ENCODE assay signal across 25 cellular contexts in genomic region chr2:223251656-223252229, GRCh38.
"Had no signal": no experiment of that assay in that cellular context is flagged by ENCODE, and none has a peak within 500 bp of the region (broad histone marks: within the 10 kb centered on the region; RNA-seq: fewer than 3 reads in every experiment).

No MANE protein-coding gene starts in this region.

- DNase-seq: activated CD4-positive, alpha-beta memory T cell treated with anti-CD3 and anti-CD28 coated beads for 36 hours; activated CD4-positive, alpha-beta T cell treated with anti-CD3 and anti-CD28 coated beads for 36 hours; activated CD4-positive, alpha-beta T cell treated with anti-CD3 and anti-CD28 coated beads, Interleukin-2, amount 10 ng/mL, durations not matched to agents 24 days and 14 days; activated CD4-positive, CD25-positive, alpha-beta regulatory T cell; activated CD4-positive, CD25-positive, alpha-beta regulatory T cell treated with anti-CD3 and anti-CD28 coated beads, Interleukin-2, amount 50 U/mL, for 72 hours; activated CD8-positive, alpha-beta memory T cell treated with anti-CD3 and anti-CD28 coated beads, Interleukin-2, amount 10 ng/mL, durations not matched to agents 7 days and 5 days; activated CD8-positive, alpha-beta memory T cell treated with anti-CD3 and anti-CD28 coated beads, Interleukin-2, amount 50 U/mL, for 4 hours; activated CD8-positive, alpha-beta T cell treated with anti-CD3 and anti-CD28 coated beads, Interleukin-2, amount 10 ng/mL, durations not matched to agents 7 days and 5 days; activated effector memory CD4-positive, alpha-beta T cell treated with anti-CD3 and anti-CD28 coated beads, Interleukin-2, amount 50 U/mL, for 16 hours; activated naive CD4-positive, alpha-beta T cell treated with anti-CD3 and anti-CD28 coated beads for 36 hours; activated naive CD8-positive, alpha-beta T cell treated with anti-CD3 and anti-CD28 coated beads, Interleukin-2, amount 10 ng/mL, durations not matched to agents 7 days and 5 days; activated T-cell treated with anti-CD3 and anti-CD28 coated beads, Interleukin-2, amount 50 U/mL, for 1 hour; activated T-cell treated with anti-CD3 and anti-CD28 coated beads, Interleukin-2, amount 50 U/mL, for 48 hours; central memory CD4-positive, alpha-beta T cell; cerebellar nuclear complex; colonic mucosa; effector CD8-positive, alpha-beta T cell; foreskin fibroblast; head of caudate nucleus; T-helper 2 cell had no signal

- H3K4me3 ChIP-seq: ascending aorta, breast epithelium, cardiac muscle cell, colonic mucosa had no signal

- H3K36me3 ChIP-seq: ascending aorta, breast epithelium, cardiac muscle cell, colonic mucosa had no signal

- H3K27me3 ChIP-seq: ascending aorta, breast epithelium, cardiac muscle cell, colonic mucosa had no signal

- H3K27ac ChIP-seq: ascending aorta, breast epithelium, cardiac muscle cell, colonic mucosa had no signal

- H3K9me3 ChIP-seq: colonic mucosa had no signal

- ATAC-seq: activated CD4-positive, alpha-beta T cell treated with anti-CD3 and anti-CD28 coated beads for 36 hours; activated CD8-positive, alpha-beta memory T cell treated with anti-CD3 and anti-CD28 coated beads, Interleukin-2, amount 10 ng/mL, durations not matched to agents 7 days and 5 days; activated CD8-positive, alpha-beta T cell treated with anti-CD3 and anti-CD28 coated beads, Interleukin-2, amount 10 ng/mL, durations not matched to agents 7 days and 5 days; activated naive CD4-positive, alpha-beta T cell treated with anti-CD3 and anti-CD28 coated beads, Interleukin-2, amount 50 U/mL, for 72 hours; esophagus mucosa had no signal

- H3K4me1 ChIP-seq: ascending aorta, breast epithelium, colonic mucosa had no signal
